ENCODE assay signal across 7 cellular contexts in genomic region chr19:57487477-57488298, GRCh38.
DNase-seq lines count a peak whose midpoint lies in the region; ATAC-seq and FAIRE-seq lines count a peak whose summit lies in the region.

Gene ZNF419 (plus strand): TSS chr19:57487750. CDS start chr19:57487951, 201 bp downstream.

- DNase-seq in GM18507 (ENCODE audit: extremely low spot score, insufficient read length, low read depth) (peak; percentile 79), NCI-H2029 (lab: John Stamatoyannopoulos, UW) (peak; percentile 92), T-helper 9 cell (peak; percentile 91), astrocyte of the hippocampus (ENCODE audit: low read depth, low spot score) (peak; percentile 95), hypothalamus (lab: John Stamatoyannopoulos, UW) (peak; percentile 19 to 95 (median 83)), retina (peak; percentile 93)

- ATAC-seq in HG02973 (IDR thresholded peaks at IDR 0.05; ENCODE audit: unreplicated experiment) = peak; percentile 94

- FAIRE-seq in GM18507 (lab: Jason Lieb, UNC) = peak; percentile 97

Comparison
In these comparisons a context has a peak if more than half of its experiments do, and no peak if none do; other contexts are left out.
1. Peak in every context shown above with its lines: DNase-seq and ATAC-seq.